In genomic region chr12:84166812-84167211, GRCh38 we compare ENCODE assay signal across 20 cellular contexts.
"Had no signal": no experiment of that assay in that cellular context is flagged by ENCODE, and none has a peak within 500 bp of the region (broad histone marks: within the 10 kb centered on the region; RNA-seq: fewer than 3 reads in every experiment).

No MANE protein-coding gene starts in this region.

- H3K4me3 Mint-ChIP-seq: effector memory CD8-positive, alpha-beta T cell; naive thymus-derived CD8-positive, alpha-beta T cell; nephron progenitor cell; stimulated activated effector memory CD8-positive, alpha-beta T cell treated with anti-CD3 and anti-CD28 coated beads, Interleukin-12 subunit alpha, Interleukin-12 subunit beta, amount 100 ng/mL, for 72 hours had no signal

- H3K9me3 Mint-ChIP-seq: nephron progenitor cell had no signal

- DNase-seq: effector memory CD8-positive, alpha-beta T cell; hypothalamus; left ventricle myocardium superior; lower lobe of right lung; naive thymus-derived CD8-positive, alpha-beta T cell; nephron progenitor cell; nucleus accumbens; ovary; posterior cingulate gyrus; psoas muscle; right cardiac atrium; sigmoid colon; stimulated activated CD4-positive, alpha-beta T cell treated with anti-CD3 and anti-CD28 coated beads, Interleukin-2, amount 100 ng/mL, for 24 hours; stimulated activated CD4-positive, alpha-beta T cell treated with anti-CD3 and anti-CD28 coated beads, Interleukin-4, amount 100 ng/mL, for 24 hours; stimulated activated naive CD4-positive, alpha-beta T cell treated with Interleukin-2 at 50 U/mL for 16 hours; stomach; thyroid gland; trophoblast cell had no signal

- H3K4me3 ChIP-seq: lower lobe of right lung, ovary, psoas muscle, sigmoid colon, stomach, thyroid gland, vagina had no signal

- H3K36me3 Mint-ChIP-seq: naive thymus-derived CD8-positive, alpha-beta T cell; stimulated activated effector memory CD8-positive, alpha-beta T cell treated with anti-CD3 and anti-CD28 coated beads, Interleukin-12 subunit alpha, Interleukin-12 subunit beta, amount 100 ng/mL, for 72 hours had no signal

- H3K27me3 Mint-ChIP-seq: effector memory CD8-positive, alpha-beta T cell; naive thymus-derived CD8-positive, alpha-beta T cell had no signal

- H3K4me1 ChIP-seq: lower lobe of right lung, psoas muscle, sigmoid colon, stomach, thyroid gland, vagina had no signal

- H3K27ac Mint-ChIP-seq: effector memory CD8-positive, alpha-beta T cell; naive thymus-derived CD8-positive, alpha-beta T cell; nephron progenitor cell; stimulated activated effector memory CD8-positive, alpha-beta T cell treated with anti-CD3 and anti-CD28 coated beads, Interleukin-12 subunit alpha, Interleukin-12 subunit beta, amount 100 ng/mL, for 72 hours had no signal

- H3K27me3 ChIP-seq: ovary, sigmoid colon, stomach, thyroid gland, vagina had no signal

- H3K4me1 Mint-ChIP-seq: naive thymus-derived CD8-positive, alpha-beta T cell; nephron progenitor cell; stimulated activated effector memory CD8-positive, alpha-beta T cell treated with anti-CD3 and anti-CD28 coated beads, Interleukin-12 subunit alpha, Interleukin-12 subunit beta, amount 100 ng/mL, for 72 hours had no signal

- H3K9me3 ChIP-seq: lower lobe of right lung, ovary, psoas muscle, sigmoid colon, stomach, thyroid gland, vagina had no signal

- H3K27ac ChIP-seq: lower lobe of right lung, ovary, psoas muscle, sigmoid colon, stomach, thyroid gland, vagina had no signal

- H3K36me3 ChIP-seq: lower lobe of right lung, ovary, sigmoid colon, stomach, thyroid gland, vagina had no signal
